ENCODE assay signal across 1 cellular context in genomic region chr4:145178740-145179139, GRCh38.
A peak's percentile ranks its signal among the peaks of the same experiment; 100 is the strongest.
TF ChIP-seq lines count a peak whose summit lies in the region.

No MANE protein-coding gene starts in this region.

TF ChIP-seq in GM12878, 131 proteins besides CTCF, POLR2A, EP300 and RAD21 (continued from another document):
- TF ChIP-seq CUX1 (IDR thresholded peaks at IDR 0.05; ENCODE audit: insufficient replicate concordance, low read depth, low read length) (no peak), CBX5 (IDR thresholded peaks at IDR 0.05; ENCODE audit: low read depth) (no peak), SIN3A (IDR thresholded peaks at IDR 0.05; ENCODE audit: low read depth, low read length) (peak; percentile 9; the same call in 1 of the 2 replicates), RB1 (IDR thresholded peaks at IDR 0.05; ENCODE audit: borderline replicate concordance) (no peak), MXI1 (IDR thresholded peaks at IDR 0.05; ENCODE audit: low read depth, low read length) (peak; percentile 43; the same call in 1 of the 2 replicates), MLLT1 (IDR thresholded peaks at IDR 0.05) (no peak), SPI1 (IDR thresholded peaks at IDR 0.05; ENCODE audit: borderline replicate concordance, insufficient read depth, low read depth, low read length) (no peak), CREB1 (IDR thresholded peaks at IDR 0.05; ENCODE audit: low read depth) (no peak)
- TF ChIP-seq, protein P1, sequence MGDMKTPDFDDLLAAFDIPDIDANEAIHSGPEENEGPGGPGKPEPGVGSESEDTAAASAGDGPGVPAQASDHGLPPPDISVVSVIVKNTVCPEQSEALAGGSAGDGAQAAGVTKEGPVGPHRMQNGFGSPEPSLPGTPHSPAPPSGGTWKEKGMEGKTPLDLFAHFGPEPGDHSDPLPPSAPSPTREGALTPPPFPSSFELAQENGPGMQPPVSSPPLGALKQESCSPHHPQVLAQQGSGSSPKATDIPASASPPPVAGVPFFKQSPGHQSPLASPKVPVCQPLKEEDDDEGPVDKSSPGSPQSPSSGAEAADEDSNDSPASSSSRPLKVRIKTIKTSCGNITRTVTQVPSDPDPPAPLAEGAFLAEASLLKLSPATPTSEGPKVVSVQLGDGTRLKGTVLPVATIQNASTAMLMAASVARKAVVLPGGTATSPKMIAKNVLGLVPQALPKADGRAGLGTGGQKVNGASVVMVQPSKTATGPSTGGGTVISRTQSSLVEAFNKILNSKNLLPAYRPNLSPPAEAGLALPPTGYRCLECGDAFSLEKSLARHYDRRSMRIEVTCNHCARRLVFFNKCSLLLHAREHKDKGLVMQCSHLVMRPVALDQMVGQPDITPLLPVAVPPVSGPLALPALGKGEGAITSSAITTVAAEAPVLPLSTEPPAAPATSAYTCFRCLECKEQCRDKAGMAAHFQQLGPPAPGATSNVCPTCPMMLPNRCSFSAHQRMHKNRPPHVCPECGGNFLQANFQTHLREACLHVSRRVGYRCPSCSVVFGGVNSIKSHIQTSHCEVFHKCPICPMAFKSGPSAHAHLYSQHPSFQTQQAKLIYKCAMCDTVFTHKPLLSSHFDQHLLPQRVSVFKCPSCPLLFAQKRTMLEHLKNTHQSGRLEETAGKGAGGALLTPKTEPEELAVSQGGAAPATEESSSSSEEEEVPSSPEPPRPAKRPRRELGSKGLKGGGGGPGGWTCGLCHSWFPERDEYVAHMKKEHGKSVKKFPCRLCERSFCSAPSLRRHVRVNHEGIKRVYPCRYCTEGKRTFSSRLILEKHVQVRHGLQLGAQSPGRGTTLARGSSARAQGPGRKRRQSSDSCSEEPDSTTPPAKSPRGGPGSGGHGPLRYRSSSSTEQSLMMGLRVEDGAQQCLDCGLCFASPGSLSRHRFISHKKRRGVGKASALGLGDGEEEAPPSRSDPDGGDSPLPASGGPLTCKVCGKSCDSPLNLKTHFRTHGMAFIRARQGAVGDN (IDR thresholded peaks at IDR 0.05), result peak; percentile 17; the same call in 1 of the 2 replicates
- TF ChIP-seq, protein P2, sequence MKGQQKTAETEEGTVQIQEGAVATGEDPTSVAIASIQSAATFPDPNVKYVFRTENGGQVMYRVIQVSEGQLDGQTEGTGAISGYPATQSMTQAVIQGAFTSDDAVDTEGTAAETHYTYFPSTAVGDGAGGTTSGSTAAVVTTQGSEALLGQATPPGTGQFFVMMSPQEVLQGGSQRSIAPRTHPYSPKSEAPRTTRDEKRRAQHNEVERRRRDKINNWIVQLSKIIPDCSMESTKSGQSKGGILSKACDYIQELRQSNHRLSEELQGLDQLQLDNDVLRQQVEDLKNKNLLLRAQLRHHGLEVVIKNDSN (IDR thresholded peaks at IDR 0.05; ENCODE audit: borderline replicate concordance, extremely low read length, insufficient read depth, low read depth, low read length), result no peak
